In genomic region chr5:94403483-94403882, GRCh38 we compare ENCODE assay signal across 14 cellular contexts.
DNase-seq lines count a peak whose midpoint lies in the region; TF ChIP-seq lines count a peak whose summit lies in the region.
"Had no signal": no experiment of that assay in that cellular context is flagged by ENCODE, and none has a peak within 500 bp of the region (broad histone marks: within the 10 kb centered on the region; RNA-seq: fewer than 3 reads in every experiment).

No MANE protein-coding gene starts in this region.

- H3K9me3 ChIP-seq in H9 (ENCODE audit: control insufficient read depth, low read depth, low read length) (no peaks in the 10 kb centered on the region), neuronal stem cell (replicated peaks in 1 of 2; ENCODE audit: control insufficient read depth in 2 of 2, insufficient read depth in 1 of 2, low read depth in 1 of 2, low read length in 2 of 2) (no peaks in the 10 kb centered on the region)

- H3K27ac ChIP-seq in H9 (ENCODE audit: insufficient read length, low read depth, low read length): no peak overlapping the region
- no peak overlapping the region for H3K27ac ChIP-seq in neuronal stem cell (replicated peaks; ENCODE audit: low read length)
- H3K27ac ChIP-seq: HL-60 had no signal

- H2BK5ac ChIP-seq in H9 (ENCODE audit: insufficient read length, low read length) (peak overlapping the region; percentile 93), neuronal stem cell (ENCODE audit: low read length) (no peak overlapping the region)

- H3K27ac Mint-ChIP-seq in H9: peak overlapping the region in 1 of 3 experiments; percentile 76; a peak in 2 of 7 replicates
- H3K27ac Mint-ChIP-seq: CD14-positive monocyte; CD4-positive, alpha-beta memory T cell; HFFc6 had no signal

- H2AFZ ChIP-seq in H9 (ENCODE audit: low read length) (no peak overlapping the region), neuronal stem cell (ENCODE audit: low read length) (peak overlapping the region; percentile 20)

- H3K4ac ChIP-seq in H9 (ENCODE audit: low read depth, low read length) (no peak overlapping the region), neuronal stem cell (ENCODE audit: low read length) (no peak overlapping the region)

- no peak overlapping the region for H3T11ph ChIP-seq in H9 (ENCODE audit: low read length)

- H3K27me3 ChIP-seq in H9 (ENCODE audit: insufficient read depth, low read length) (no peaks in the 10 kb centered on the region), neuronal stem cell (ENCODE audit: control insufficient read depth in 3 of 3, insufficient read depth in 3 of 3, low read depth in 1 of 3, low read length in 3 of 3) (no peaks in the 10 kb centered on the region)

- H2BK12ac ChIP-seq in H9 (ENCODE audit: insufficient read length, low read depth, low read length) (peak overlapping the region; percentile 50), neuronal stem cell (ENCODE audit: low read length) (no peak overlapping the region)

- DNase-seq in H9 (no peak), astrocyte of the hippocampus (ENCODE audit: low read depth, low spot score) (peak; percentile 11), neuronal stem cell (ENCODE audit: low spot score) (no peak), Ammon's horn (ENCODE audit: low spot score) (no peak), T-helper 2 cell (no peak), erythroblast (lab: John Stamatoyannopoulos, UW) (no peak)
- DNase-seq: ACHN; CD4-positive, alpha-beta memory T cell; DMS153; DMS79; GF-D8; HFFc6 had no signal

- no peaks in the 10 kb centered on the region for H4K20me1 ChIP-seq in H9 (ENCODE audit: control insufficient read depth, insufficient read depth, insufficient read length)

- H4K91ac ChIP-seq in H9 (ENCODE audit: insufficient read length, low read depth, low read length) (no peak overlapping the region), neuronal stem cell (ENCODE audit: low read depth, low read length, poor library complexity) (no peak overlapping the region)

- H4K5ac ChIP-seq in H9 (ENCODE audit: insufficient read length, low read depth, low read length): no peak overlapping the region

- no peaks in the 10 kb centered on the region for H3K79me2 ChIP-seq in H9 (ENCODE audit: insufficient read depth, low read length)

- no peaks in the 10 kb centered on the region for H3K23me2 ChIP-seq in H9 (ENCODE audit: insufficient read length, low read depth, low read length, poor library complexity, severe bottlenecking)

- H3K79me1 ChIP-seq in H9 (ENCODE audit: insufficient read depth, low read depth, low read length, poor library complexity, severe bottlenecking) (no peaks in the 10 kb centered on the region), neuronal stem cell (ENCODE audit: low read depth, low read length) (no peaks in the 10 kb centered on the region)

- TF ChIP-seq CTCF in H9 (conservative IDR thresholded peaks at IDR 0.05): no peak

- H3K4me3 ChIP-seq in neuronal stem cell (ENCODE audit: low read length in 2 of 2): no peak overlapping the region

- H3K9ac ChIP-seq in H9 (ENCODE audit: extremely low read depth, insufficient read length, low read length): no peak overlapping the region
- no peak overlapping the region for H3K9ac ChIP-seq in neuronal stem cell (ENCODE audit: low read depth, low read length, poor library complexity)

- H3K36me3 ChIP-seq in neuronal stem cell (replicated peaks in 1 of 2; ENCODE audit: control insufficient read depth in 2 of 2, insufficient read depth in 2 of 2, low read length in 2 of 2): no peaks in the 10 kb centered on the region

- no peak overlapping the region for H3K4me3 Mint-ChIP-seq in H9
- H3K4me3 Mint-ChIP-seq: CD14-positive monocyte; CD4-positive, alpha-beta memory T cell; HFFc6 had no signal

- H3K4me1 ChIP-seq in H9 (ENCODE audit: insufficient read depth, low read length): no peaks in the 10 kb centered on the region; the same call in 1 of the 2 replicates
- peaks cover 3 to 6% of the 10 kb centered on the region in 2 donors for H3K4me1 ChIP-seq in neuronal stem cell (ENCODE audit: control insufficient read depth in 2 of 2, insufficient read depth in 1 of 2, low read depth in 1 of 2, low read length in 2 of 2)

- no CpG with 5 or more reads among the region's 5 CpGs for WGBS in H9 (ENCODE audit: extremely low coverage, insufficient read length, low lambda C conversion rate)
- no CpG with 5 or more reads among the region's 5 CpGs for WGBS in neuronal stem cell (ENCODE audit: extremely low coverage in 2 of 2, insufficient read length in 2 of 2, insufficient replicate concordance in 1 of 2), 2 donors

- H3K9me3 Mint-ChIP-seq in H9: peaks cover 0 to 1% of the 10 kb centered on the region in 2 experiments; a peak in 1 of 5 replicates
- H3K9me3 Mint-ChIP-seq: HFFc6 had no signal

- no peak overlapping the region for H2BK20ac ChIP-seq in H9 (ENCODE audit: low read depth, low read length, poor library complexity, severe bottlenecking)

- no peak overlapping the region for H3K18ac ChIP-seq in H9 (ENCODE audit: insufficient read length, low read depth, low read length)
- H3K18ac ChIP-seq in neuronal stem cell (ENCODE audit: low read length): no peak overlapping the region

- H3K4me2 ChIP-seq in H9 (ENCODE audit: insufficient read depth, insufficient read length, low read length) (no peak overlapping the region), neuronal stem cell (ENCODE audit: insufficient read depth, low read length, poor library complexity, severe bottlenecking) (no peak overlapping the region)

- H4K8ac ChIP-seq in H9 (replicated peaks; ENCODE audit: insufficient read length, low read depth, low read length) (no peak overlapping the region), neuronal stem cell (ENCODE audit: low read depth, low read length) (no peak overlapping the region)

- H2AK5ac ChIP-seq in H9 (ENCODE audit: insufficient read length, low read length) (no peak overlapping the region), neuronal stem cell (ENCODE audit: low read depth, low read length) (no peak overlapping the region)

- no peaks in the 10 kb centered on the region for H3K36me3 Mint-ChIP-seq in H9 (ENCODE audit: insufficient read depth in 1 of 3, low read depth in 3 of 3)

- TF ChIP-seq POLR2A in erythroblast (IDR thresholded peaks at IDR 0.05; ENCODE audit: low read length): no peak

- peaks cover 8 to 18% of the 10 kb centered on the region in 2 experiments for H3K4me1 Mint-ChIP-seq in H9
- H3K4me1 Mint-ChIP-seq: CD14-positive monocyte; CD4-positive, alpha-beta memory T cell had no signal

- H3K14ac ChIP-seq in H9 (ENCODE audit: insufficient read depth, low read length) (no peak overlapping the region), neuronal stem cell (ENCODE audit: low read length) (no peak overlapping the region)

- no peak overlapping the region for H2BK15ac ChIP-seq in H9 (ENCODE audit: low read depth, low read length)
- no peak overlapping the region for H2BK15ac ChIP-seq in neuronal stem cell (ENCODE audit: low read length)

- no peak overlapping the region for H3K56ac ChIP-seq in H9 (ENCODE audit: insufficient read length, low read depth, low read length)

- H3K27me3 Mint-ChIP-seq in H9 (ENCODE audit: low read depth): no peaks in the 10 kb centered on the region
- H3K27me3 Mint-ChIP-seq: CD4-positive, alpha-beta memory T cell had no signal

- no peak overlapping the region for H3K23ac ChIP-seq in H9 (ENCODE audit: insufficient read length, low read depth, low read length)
- H3K23ac ChIP-seq in neuronal stem cell (ENCODE audit: low read depth, low read length, poor library complexity): no peak overlapping the region

- H2BK120ac ChIP-seq in H9 (ENCODE audit: low read depth, low read length, poor library complexity, severe bottlenecking) (no peak overlapping the region), neuronal stem cell (ENCODE audit: low read depth, low read length) (no peak overlapping the region)
